ENCODE assay signal across 1 cellular context in genomic region chr2:174088706-174089105, GRCh38.
TF ChIP-seq lines count a peak whose summit lies in the region.

No MANE protein-coding gene starts in this region.

TF ChIP-seq in HEK293, 187 proteins besides CTCF, POLR2A, EP300 and RAD21 (continued from another document):
- no peak for TF ChIP-seq ZNF624 (tag by site-specific recombination; IDR thresholded peaks at IDR 0.05)
- peak; percentile 60 for TF ChIP-seq ZNF623 (tag by site-specific recombination; IDR thresholded peaks at IDR 0.05)
- TF ChIP-seq ZNF518A (tag by site-specific recombination; conservative IDR thresholded peaks at IDR 0.05; ENCODE audit: low read depth) = peak; percentile 81
- TF ChIP-seq ZNF426 (tag by site-specific recombination; IDR thresholded peaks at IDR 0.05) = peak; percentile 64
- TF ChIP-seq ZNF266 (tag by site-specific recombination; IDR thresholded peaks at IDR 0.05; ENCODE audit: low read depth) = 0 out of 2 replicates have a peak, but pooled peaks have one; percentile 14
- no peak for TF ChIP-seq ZSCAN18 (tag by site-specific recombination; IDR thresholded peaks at IDR 0.05)
- no peak for TF ChIP-seq YY1 (tag by site-specific recombination; IDR thresholded peaks at IDR 0.05)
- peak; percentile 13; the same call in 1 of the 2 replicates for TF ChIP-seq ZNF654 (tag by site-specific recombination; IDR thresholded peaks at IDR 0.05; ENCODE audit: low read depth)
- TF ChIP-seq ZSCAN30 (tag by site-specific recombination; IDR thresholded peaks at IDR 0.05) = no peak
- TF ChIP-seq ZNF521 (tag by site-specific recombination; IDR thresholded peaks at IDR 0.05) = no peak
- no peak for TF ChIP-seq BCL11B (tag by site-specific recombination; IDR thresholded peaks at IDR 0.05; ENCODE audit: low read depth)
- peak; percentile 30 for TF ChIP-seq ZNF510 (tag by site-specific recombination; IDR thresholded peaks at IDR 0.05; ENCODE audit: insufficient replicate concordance)
- 0 out of 2 replicates have a peak, but pooled peaks have one; percentile 43 for TF ChIP-seq ZFP37 (tag by site-specific recombination; IDR thresholded peaks at IDR 0.05)
- 0 out of 2 replicates have a peak, but pooled peaks have one; percentile 20 for TF ChIP-seq ZNF664 (tag by site-specific recombination; IDR thresholded peaks at IDR 0.05)
- 0 out of 2 replicates have a peak, but pooled peaks have one; percentile 24 for TF ChIP-seq ZXDB (tag by site-specific recombination; IDR thresholded peaks at IDR 0.05)
- TF ChIP-seq ZNF112 (tag by site-specific recombination; IDR thresholded peaks at IDR 0.05) = no peak
- TF ChIP-seq ZNF26 (tag by site-specific recombination; IDR thresholded peaks at IDR 0.05) = no peak
- TF ChIP-seq RBAK (tag by site-specific recombination; IDR thresholded peaks at IDR 0.05) = no peak
- TF ChIP-seq ZNF416 (tag by site-specific recombination; IDR thresholded peaks at IDR 0.05) = no peak
- TF ChIP-seq ZNF580 (tag by site-specific recombination; IDR thresholded peaks at IDR 0.05) = no peak
- TF ChIP-seq ZNF23 (tag by site-specific recombination; IDR thresholded peaks at IDR 0.05; ENCODE audit: borderline replicate concordance) = no peak
- no peak for TF ChIP-seq REPIN1 (tag by site-specific recombination; IDR thresholded peaks at IDR 0.05; ENCODE audit: low read depth)
- 0 out of 2 replicates have a peak, but pooled peaks have one; percentile 47 for TF ChIP-seq ZNF558 (tag by site-specific recombination; IDR thresholded peaks at IDR 0.05)
- TF ChIP-seq ZNF350 (tag by site-specific recombination; IDR thresholded peaks at IDR 0.05) = no peak
- no peak for TF ChIP-seq TRIM28 (IDR thresholded peaks at IDR 0.05; ENCODE audit: borderline replicate concordance, low read length)
- 0 out of 2 replicates have a peak, but pooled peaks have one; percentile 28 for TF ChIP-seq ZNF629 (tag by site-specific recombination; IDR thresholded peaks at IDR 0.05)
- no peak for TF ChIP-seq PATZ1 (tag by site-specific recombination; IDR thresholded peaks at IDR 0.05)
- no peak for TF ChIP-seq ZIC2 (tag by site-specific recombination; IDR thresholded peaks at IDR 0.05)
- no peak for TF ChIP-seq ZNF596 (tag by site-specific recombination; IDR thresholded peaks at IDR 0.05)
- no peak for TF ChIP-seq ZSCAN5A (tag by site-specific recombination; IDR thresholded peaks at IDR 0.05)
- peak; percentile 74 for TF ChIP-seq ZNF140 (tag by site-specific recombination; IDR thresholded peaks at IDR 0.05)
- no peak for TF ChIP-seq ZNF157 (tag by site-specific recombination; IDR thresholded peaks at IDR 0.05)
- no peak for TF ChIP-seq ZNF791 (tag by site-specific recombination; IDR thresholded peaks at IDR 0.05)
- no peak for TF ChIP-seq TCF7L2 (IDR thresholded peaks at IDR 0.05; ENCODE audit: borderline replicate concordance, low read depth, low read length)
- TF ChIP-seq ZBTB8A (tag by site-specific recombination; IDR thresholded peaks at IDR 0.05) = peak; percentile 47
- TF ChIP-seq ZNF433 (tag by site-specific recombination; IDR thresholded peaks at IDR 0.05; ENCODE audit: low read depth) = 0 out of 2 replicates have a peak, but pooled peaks have one; percentile 34
- TF ChIP-seq HOXC10 (CRISPR knock-in tag; IDR thresholded peaks at IDR 0.05) = no peak
- TF ChIP-seq ZNF394 (tag by site-specific recombination; IDR thresholded peaks at IDR 0.05; ENCODE audit: borderline replicate concordance) = peak; percentile 81; the same call in 1 of the 2 replicates
- TF ChIP-seq OSR2 (tag by site-specific recombination; IDR thresholded peaks at IDR 0.05) = no peak
- TF ChIP-seq ZNF701 (tag by site-specific recombination; IDR thresholded peaks at IDR 0.05) = no peak
- TF ChIP-seq ZNF202 (tag by site-specific recombination; IDR thresholded peaks at IDR 0.05; ENCODE audit: borderline replicate concordance) = peak; percentile 74
- TF ChIP-seq ZNF223 (tag by site-specific recombination; IDR thresholded peaks at IDR 0.05) = no peak
- no peak for TF ChIP-seq ZNF704 (tag by site-specific recombination; IDR thresholded peaks at IDR 0.05)
- TF ChIP-seq ZNF843 (tag by site-specific recombination; IDR thresholded peaks at IDR 0.05) = no peak
- no peak for TF ChIP-seq ZNF37A (tag by site-specific recombination; IDR thresholded peaks at IDR 0.05)
- TF ChIP-seq SALL2 (tag by site-specific recombination; IDR thresholded peaks at IDR 0.05; ENCODE audit: borderline replicate concordance) = no peak
- peak; percentile 66; the same call in 1 of the 2 replicates for TF ChIP-seq ZBTB11 (tag by site-specific recombination; conservative IDR thresholded peaks at IDR 0.05; ENCODE audit: low read depth)
- TF ChIP-seq ZNF549 (tag by site-specific recombination; IDR thresholded peaks at IDR 0.05) = no peak
- no peak for TF ChIP-seq ZBTB7A (tag by site-specific recombination; IDR thresholded peaks at IDR 0.05; ENCODE audit: low read depth)
